Comparison of ENCODE assay signal across 20 cellular contexts in the genomic region with DNA sequence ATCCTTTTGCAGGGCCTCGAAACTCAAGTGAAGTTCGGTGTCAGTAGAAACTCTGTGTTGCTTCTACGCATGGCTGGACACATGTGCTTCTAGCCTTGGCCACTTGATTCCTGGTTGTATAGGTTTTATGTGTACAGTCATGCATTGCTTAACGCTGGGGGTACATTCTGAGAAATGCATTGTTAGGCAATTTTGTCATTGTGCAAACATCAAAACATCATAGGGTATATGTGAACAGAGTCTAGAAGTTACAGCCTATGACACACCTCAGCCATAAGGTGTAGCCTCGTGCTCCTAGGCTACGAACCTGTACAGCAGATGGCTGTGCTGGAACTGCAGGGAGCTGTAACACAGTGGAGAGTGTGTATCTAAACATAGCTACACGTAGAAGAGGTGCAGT. TPM values are rescaled to one million over a fixed set of nuclear protein-coding genes. Genes with fewer than 3 reads are reported as not detected.
DNase-seq lines count a peak whose midpoint lies in the region; ATAC-seq, FAIRE-seq and TF ChIP-seq lines count a peak whose summit lies in the region.
"Had no signal": no experiment of that assay in that cellular context is flagged by ENCODE, and none has a peak within 500 bp of the region (broad histone marks: within the 10 kb centered on the region; RNA-seq: fewer than 3 reads in every experiment).

No MANE protein-coding gene starts in this region.

- no peaks in the 10 kb centered on the region for H3K36me3 ChIP-seq in BLaER1
- H3K36me3 ChIP-seq in bronchial epithelial cell (ENCODE audit: control insufficient read depth, insufficient read depth, low read length): no peaks in the 10 kb centered on the region
- H3K36me3 ChIP-seq in neuronal stem cell (replicated peaks in 1 of 2; ENCODE audit: control insufficient read depth in 2 of 2, insufficient read depth in 2 of 2, low read length in 2 of 2): no peaks in the 10 kb centered on the region
- H3K36me3 ChIP-seq: BE2C had no signal

- H3K18ac ChIP-seq in neuronal stem cell (ENCODE audit: low read length): no peak overlapping the region

- H3K4me2 ChIP-seq in BLaER1: peak overlapping the region; percentile 92; the same call in 1 of the 2 replicates
- H3K4me2 ChIP-seq in neuronal stem cell (ENCODE audit: insufficient read depth, low read length, poor library complexity, severe bottlenecking): no peak overlapping the region
- H3K4me2 ChIP-seq: A549 had no signal

- no peak overlapping the region for H3K4ac ChIP-seq in neuronal stem cell (ENCODE audit: low read length)

- no CpG with 5 or more reads among the region's 7 CpGs for WGBS in neuronal stem cell (ENCODE audit: extremely low coverage in 2 of 2, insufficient read length in 2 of 2, insufficient replicate concordance in 1 of 2), 2 donors

- peaks cover 2% of the 10 kb centered on the region for H3K79me1 ChIP-seq in neuronal stem cell (ENCODE audit: low read depth, low read length)

- no peaks in the 10 kb centered on the region for H4K20me1 ChIP-seq in BLaER1

- no peak overlapping the region for H2BK5ac ChIP-seq in neuronal stem cell (ENCODE audit: low read length)

- H3K27ac ChIP-seq in BLaER1 (no peak overlapping the region), neuronal stem cell (replicated peaks; ENCODE audit: low read length) (no peak overlapping the region)
- H3K27ac ChIP-seq: A549 had no signal

- H2AK5ac ChIP-seq in neuronal stem cell (ENCODE audit: low read depth, low read length): no peak overlapping the region

- H3K27me3 ChIP-seq in BLaER1 (no peaks in the 10 kb centered on the region), bronchial epithelial cell (ENCODE audit: control insufficient read depth, insufficient read depth, low read length) (no peaks in the 10 kb centered on the region), neuronal stem cell (ENCODE audit: control insufficient read depth in 3 of 3, insufficient read depth in 3 of 3, low read depth in 1 of 3, low read length in 3 of 3) (no peaks in the 10 kb centered on the region)
- H3K27me3 ChIP-seq: BE2C had no signal

- peak; percentile 48 for FAIRE-seq in HTR-8/SVneo (lab: Jason Lieb, UNC)
- no peak for FAIRE-seq in bronchial epithelial cell (lab: Jason Lieb, UNC)
- FAIRE-seq: A549, D721Med, G401.6, GM12891, GM19239 had no signal

- no peak overlapping the region for H2BK15ac ChIP-seq in neuronal stem cell (ENCODE audit: low read length)

- DNase-seq in HTR-8/SVneo (ENCODE audit: insufficient read length, low spot score) (no peak), bronchial epithelial cell (ENCODE audit: low read depth) (peak; percentile 70), neuronal stem cell (ENCODE audit: low spot score) (no peak), HT-29 (ENCODE audit: low spot score) (no peak)
- DNase-seq: BE2C; CD8-positive, alpha-beta T cell; COR-L47; DMS153; DMS79 treated with DMSO at 0.1 percent for 48 hours; EL; GOT3; H9 had no signal

- ATAC-seq in GM18873 (IDR thresholded peaks at IDR 0.05; ENCODE audit: low FRiP score, unreplicated experiment): no peak
- no peak for ATAC-seq in GM18505 (IDR thresholded peaks at IDR 0.05; ENCODE audit: unreplicated experiment)

- no peak for TF ChIP-seq POLR2A in GM18505 (IDR thresholded peaks at IDR 0.05; ENCODE audit: borderline replicate concordance, extremely low read depth, insufficient read depth, insufficient read length)

- H2BK120ac ChIP-seq in neuronal stem cell (ENCODE audit: low read depth, low read length): no peak overlapping the region

- no peak for TF ChIP-seq CTCF in bronchial epithelial cell (IDR thresholded peaks at IDR 0.05; ENCODE audit: insufficient read depth, low read length, severe bottlenecking)

- H3K9me3 ChIP-seq in BLaER1: no peaks in the 10 kb centered on the region
- peaks cover 4 to 8% of the 10 kb centered on the region in 2 donors for H3K9me3 ChIP-seq in neuronal stem cell (replicated peaks in 1 of 2; ENCODE audit: control insufficient read depth in 2 of 2, insufficient read depth in 1 of 2, low read depth in 1 of 2, low read length in 2 of 2)
- H3K9me3 ChIP-seq: A549, BE2C had no signal

- peak overlapping the region; percentile 33 for H2BK12ac ChIP-seq in neuronal stem cell (ENCODE audit: low read length)

- peak overlapping the region; percentile 22 for H4K91ac ChIP-seq in neuronal stem cell (ENCODE audit: low read depth, low read length, poor library complexity)

- H3K4me1 ChIP-seq in BLaER1: peaks cover 49% of the 10 kb centered on the region
- peaks cover 0 to 4% of the 10 kb centered on the region in 2 donors for H3K4me1 ChIP-seq in neuronal stem cell (ENCODE audit: control insufficient read depth in 2 of 2, insufficient read depth in 1 of 2, low read depth in 1 of 2, low read length in 2 of 2)
- H3K4me1 ChIP-seq: A549, BE2C had no signal

- H2AFZ ChIP-seq in neuronal stem cell (ENCODE audit: low read length): no peak overlapping the region

- no peak overlapping the region for H4K8ac ChIP-seq in neuronal stem cell (ENCODE audit: low read depth, low read length)

- no peak overlapping the region for H3K23ac ChIP-seq in neuronal stem cell (ENCODE audit: low read depth, low read length, poor library complexity)

- H3K9ac ChIP-seq in BLaER1: 0 out of 2 replicates have a peak overlapping the region, but pooled peaks have one; percentile 32
- no peak overlapping the region for H3K9ac ChIP-seq in neuronal stem cell (ENCODE audit: low read depth, low read length, poor library complexity)

- no peak overlapping the region for H3K14ac ChIP-seq in neuronal stem cell (ENCODE audit: low read length)

- H3K4me3 ChIP-seq in BLaER1: no peak overlapping the region
- no peak overlapping the region for H3K4me3 ChIP-seq in bronchial epithelial cell (ENCODE audit: low read depth, low read length)
- H3K4me3 ChIP-seq in neuronal stem cell (ENCODE audit: low read length in 2 of 2): no peak overlapping the region
- H3K4me3 ChIP-seq: A549 had no signal

RNA-seq across cellular contexts. Expression of gene TMEM18, which starts 39.4 kb away (rescaled TPM):
- 19.5 and 30.5 TPM in 2 replicates for total RNA-seq in bronchial epithelial cell
- 33.2 TPM for polyA plus RNA-seq in neuronal stem cell (2013, experiment 1 of 2)
- 35.6 TPM for polyA plus RNA-seq in neuronal stem cell (2013, experiment 2 of 2)
- 11.5 and 12.6 TPM in 2 replicates for total RNA-seq in HT-29 (2014; rRNA removed; shearing (Covaris generic))
